8 cellular contexts compared by ENCODE assay signal in the genomic region with DNA sequence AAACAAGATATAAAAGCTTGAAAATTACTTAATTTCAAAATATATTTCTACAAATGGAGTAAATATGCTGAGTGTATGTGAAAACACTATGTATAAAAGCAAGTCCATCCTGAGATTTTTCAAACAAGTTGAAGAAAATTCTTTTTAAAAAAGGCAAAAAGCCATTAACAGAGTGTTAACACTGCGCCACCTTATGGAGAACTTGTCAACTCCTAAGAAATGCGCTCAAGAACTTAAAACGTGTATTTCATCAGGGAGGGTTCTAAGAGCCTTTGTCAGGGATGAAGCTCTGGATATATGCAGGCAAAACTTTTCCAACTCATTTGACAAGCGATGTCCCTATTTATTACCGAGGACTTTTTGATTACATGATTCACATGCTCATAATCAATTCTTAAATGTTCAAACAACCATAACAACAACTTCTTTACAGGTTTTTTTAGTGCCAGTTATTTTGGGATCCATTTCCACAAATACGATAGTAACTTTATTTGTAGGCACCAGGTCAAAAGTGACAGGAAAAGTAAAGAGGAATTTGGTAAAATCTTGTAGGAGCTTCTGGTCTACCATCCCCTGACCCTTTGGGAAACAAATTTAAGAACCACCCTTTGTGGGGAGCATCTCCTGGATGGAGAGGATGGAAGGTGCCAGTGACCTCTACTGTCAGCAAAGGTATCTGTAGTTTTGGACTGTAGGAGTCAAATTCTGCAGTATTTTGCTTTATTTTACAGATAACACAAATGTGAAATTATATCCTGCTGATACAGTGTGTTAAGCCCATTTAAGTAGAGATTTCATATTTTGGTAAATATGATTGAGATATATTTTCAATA. TPM values are rescaled to one million over a fixed set of nuclear protein-coding genes. Genes with fewer than 3 reads are reported as not detected.
A peak's percentile ranks its signal among the peaks of the same experiment; 100 is the strongest.
DNase-seq lines count a peak whose midpoint lies in the region; ATAC-seq and TF ChIP-seq lines count a peak whose summit lies in the region.

No MANE protein-coding gene starts in this region.

- H3K36me3 Mint-ChIP-seq in CD14-positive monocyte = no peaks in the 10 kb centered on the region

- in situ Hi-C loops in transverse colon (cut with MboI; ENCODE audit: low pct_ligation_motif_present in 1 of 4, low pct_unique_long_range_greater_than_20kb in 1 of 4, low sequenced_read_pairs in 3 of 4) = no loop called here

- H3K4me1 Mint-ChIP-seq in CD14-positive monocyte = no peaks in the 10 kb centered on the region

- peaks cover 3 to 4% (median 4%) of the 10 kb centered on the region in 3 donors for H3K27me3 Mint-ChIP-seq in CD14-positive monocyte (ENCODE audit: low read depth in 3 of 3)

- DNase-seq in CD14-positive monocyte (ENCODE audit: low spot score) = no peak
- DNase-seq in OCI-M1 (lab: John Stamatoyannopoulos, UW) = peak; percentile 92
- DNase-seq in fibroblast of the aortic adventitia (ENCODE audit: low read depth) = peak; percentile 69
- no peak for DNase-seq in transverse colon
- no peak for DNase-seq in coronary artery (ENCODE audit: low spot score)
- no peak for DNase-seq in OCI-M2 (lab: John Stamatoyannopoulos, UW; ENCODE audit: unreplicated experiment)
- no peak for DNase-seq in ovary

- H3K27ac Mint-ChIP-seq in CD14-positive monocyte = no peak overlapping the region

- ATAC-seq in GM21529 (IDR thresholded peaks at IDR 0.05; ENCODE audit: unreplicated experiment) = peak; percentile 51

- TF ChIP-seq POLR2A in transverse colon (IDR thresholded peaks at IDR 0.05) (no peak), ovary (IDR thresholded peaks at IDR 0.05) (no peak)

- H3K9me3 Mint-ChIP-seq in CD14-positive monocyte = no peaks in the 10 kb centered on the region

- intact Hi-C loops in CD14-positive monocyte (cut with micrococcal nuclease) (no loop called here), transverse colon (cut with DNase I; ENCODE audit: low total_unique reads) (no loop called here), ovary (cut with DNase I) (no loop called here)

- no peaks in the 10 kb centered on the region for H3K27me3 ChIP-seq in transverse colon
- no peaks in the 10 kb centered on the region for H3K27me3 ChIP-seq in ovary

- H3K27ac ChIP-seq in transverse colon (no peak overlapping the region), coronary artery (no peak overlapping the region), ovary (no peak overlapping the region)

- no peak overlapping the region for H3K4me3 ChIP-seq in fibroblast of the aortic adventitia (ENCODE audit: low read depth, low read length)
- no peak overlapping the region for H3K4me3 ChIP-seq in transverse colon
- H3K4me3 ChIP-seq in coronary artery = no peak overlapping the region
- H3K4me3 ChIP-seq in ovary = no peak overlapping the region

- no peak for TF ChIP-seq EP300 in transverse colon (IDR thresholded peaks at IDR 0.05; ENCODE audit: low read depth)
- TF ChIP-seq EP300 in ovary (IDR thresholded peaks at IDR 0.05) = no peak

- H3K4me1 ChIP-seq in transverse colon (no peaks in the 10 kb centered on the region), ovary (ENCODE audit: insufficient read depth) (no peaks in the 10 kb centered on the region)

- no peaks in the 10 kb centered on the region for H3K9me3 ChIP-seq in transverse colon
- H3K9me3 ChIP-seq in ovary = no peaks in the 10 kb centered on the region

- no peak overlapping the region for H3K4me3 Mint-ChIP-seq in CD14-positive monocyte

- H3K36me3 ChIP-seq in transverse colon (no peaks in the 10 kb centered on the region), ovary (no peaks in the 10 kb centered on the region)

- 16 to 19% methylated on average over 6 of the region's 6 CpGs for WGBS in transverse colon (ENCODE audit: low coverage in 1 of 2), 2 donors
- 10 to 17% (median 11%) methylated on average over 6 of the region's 6 CpGs for WGBS in ovary, 3 donors

- TF ChIP-seq CTCF in CD14-positive monocyte (IDR thresholded peaks at IDR 0.05) = peak; percentile 77
- TF ChIP-seq CTCF in fibroblast of the aortic adventitia (IDR thresholded peaks at IDR 0.05; ENCODE audit: insufficient read depth, low read length) = peak; percentile 63
- peak; percentile 26 to 37 (median 31) for TF ChIP-seq CTCF in transverse colon (IDR thresholded peaks at IDR 0.05)
- no peak for TF ChIP-seq CTCF in coronary artery (IDR thresholded peaks at IDR 0.05)
- no peak for TF ChIP-seq CTCF in ovary (IDR thresholded peaks at IDR 0.05)

RNA-seq across cellular contexts. Expression of a gene that starts 23.2 kb away (rescaled TPM):
- polyA plus RNA-seq in CD14-positive monocyte (not detected), ovary (under 1 TPM; 0.02 to 0.25 TPM)
- total RNA-seq in fibroblast of the aortic adventitia (ENCODE audit: low replicate concordance) (not detected in 2 replicates), transverse colon (not detected), ovary (under 1 TPM in 1 of 7 donors, not detected in 6; 0.10 TPM)

Comparison
In these comparisons a context has a peak if more than half of its experiments do, and no peak if none do; other contexts are left out.
1. DNase-seq: peak in OCI-M1 (single experiment) and fibroblast of the aortic adventitia (single experiment); none in CD14-positive monocyte (single experiment), transverse colon (single experiment), coronary artery (single experiment), OCI-M2 (single experiment) and ovary (0 of 5).
2. CTCF ChIP-seq: peak in CD14-positive monocyte (single experiment), fibroblast of the aortic adventitia (single experiment) and transverse colon (5 of 5); none in coronary artery (single experiment) and ovary (0 of 3).